In the genomic region with DNA sequence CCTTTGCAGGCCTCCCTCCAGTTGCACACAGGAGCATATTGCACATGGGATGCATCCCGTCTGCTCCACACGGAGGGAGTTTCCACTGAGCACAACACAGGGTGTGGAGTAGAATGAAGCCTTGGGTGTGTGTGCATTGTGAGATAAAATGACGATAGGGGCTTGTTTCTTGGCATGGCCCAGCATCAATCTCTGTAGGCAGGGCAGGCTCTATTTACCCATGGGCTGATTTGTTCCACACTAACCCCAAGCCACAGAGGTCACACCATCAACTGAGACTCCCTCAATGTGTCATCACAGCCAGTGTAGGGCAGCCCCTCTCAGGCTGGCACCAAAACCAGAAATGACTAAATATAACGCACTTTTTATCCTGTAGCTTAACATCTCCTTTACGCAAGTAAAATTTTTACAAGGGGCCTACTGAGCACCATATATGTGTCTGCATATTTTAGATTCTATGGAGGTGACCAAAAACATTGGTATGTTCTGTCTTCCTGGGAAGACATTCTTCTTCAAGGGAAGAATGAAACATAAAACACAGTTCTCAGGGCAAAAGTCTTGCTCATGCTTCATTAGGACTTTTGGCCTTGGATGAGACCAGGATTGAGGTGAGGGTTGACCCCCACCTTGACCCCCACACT, we compare ENCODE assay signal across 1 cellular context.
TF ChIP-seq lines count a peak whose summit lies in the region.

No MANE protein-coding gene starts in this region.

TF ChIP-seq in SK-N-SH, 30 proteins besides CTCF, POLR2A, EP300 and RAD21:
- TF ChIP-seq, protein P1, sequence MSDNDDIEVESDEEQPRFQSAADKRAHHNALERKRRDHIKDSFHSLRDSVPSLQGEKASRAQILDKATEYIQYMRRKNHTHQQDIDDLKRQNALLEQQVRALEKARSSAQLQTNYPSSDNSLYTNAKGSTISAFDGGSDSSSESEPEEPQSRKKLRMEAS (IDR thresholded peaks at IDR 0.05; ENCODE audit: low read depth), result 0 out of 2 replicates have a peak, but pooled peaks have one; percentile 8
- TF ChIP-seq, protein P2, sequence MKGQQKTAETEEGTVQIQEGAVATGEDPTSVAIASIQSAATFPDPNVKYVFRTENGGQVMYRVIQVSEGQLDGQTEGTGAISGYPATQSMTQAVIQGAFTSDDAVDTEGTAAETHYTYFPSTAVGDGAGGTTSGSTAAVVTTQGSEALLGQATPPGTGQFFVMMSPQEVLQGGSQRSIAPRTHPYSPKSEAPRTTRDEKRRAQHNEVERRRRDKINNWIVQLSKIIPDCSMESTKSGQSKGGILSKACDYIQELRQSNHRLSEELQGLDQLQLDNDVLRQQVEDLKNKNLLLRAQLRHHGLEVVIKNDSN (IDR thresholded peaks at IDR 0.05; ENCODE audit: borderline replicate concordance, low read depth), result no peak
- TF ChIP-seq ELF1 (IDR thresholded peaks at IDR 0.05), result no peak
- TF ChIP-seq, protein P3, sequence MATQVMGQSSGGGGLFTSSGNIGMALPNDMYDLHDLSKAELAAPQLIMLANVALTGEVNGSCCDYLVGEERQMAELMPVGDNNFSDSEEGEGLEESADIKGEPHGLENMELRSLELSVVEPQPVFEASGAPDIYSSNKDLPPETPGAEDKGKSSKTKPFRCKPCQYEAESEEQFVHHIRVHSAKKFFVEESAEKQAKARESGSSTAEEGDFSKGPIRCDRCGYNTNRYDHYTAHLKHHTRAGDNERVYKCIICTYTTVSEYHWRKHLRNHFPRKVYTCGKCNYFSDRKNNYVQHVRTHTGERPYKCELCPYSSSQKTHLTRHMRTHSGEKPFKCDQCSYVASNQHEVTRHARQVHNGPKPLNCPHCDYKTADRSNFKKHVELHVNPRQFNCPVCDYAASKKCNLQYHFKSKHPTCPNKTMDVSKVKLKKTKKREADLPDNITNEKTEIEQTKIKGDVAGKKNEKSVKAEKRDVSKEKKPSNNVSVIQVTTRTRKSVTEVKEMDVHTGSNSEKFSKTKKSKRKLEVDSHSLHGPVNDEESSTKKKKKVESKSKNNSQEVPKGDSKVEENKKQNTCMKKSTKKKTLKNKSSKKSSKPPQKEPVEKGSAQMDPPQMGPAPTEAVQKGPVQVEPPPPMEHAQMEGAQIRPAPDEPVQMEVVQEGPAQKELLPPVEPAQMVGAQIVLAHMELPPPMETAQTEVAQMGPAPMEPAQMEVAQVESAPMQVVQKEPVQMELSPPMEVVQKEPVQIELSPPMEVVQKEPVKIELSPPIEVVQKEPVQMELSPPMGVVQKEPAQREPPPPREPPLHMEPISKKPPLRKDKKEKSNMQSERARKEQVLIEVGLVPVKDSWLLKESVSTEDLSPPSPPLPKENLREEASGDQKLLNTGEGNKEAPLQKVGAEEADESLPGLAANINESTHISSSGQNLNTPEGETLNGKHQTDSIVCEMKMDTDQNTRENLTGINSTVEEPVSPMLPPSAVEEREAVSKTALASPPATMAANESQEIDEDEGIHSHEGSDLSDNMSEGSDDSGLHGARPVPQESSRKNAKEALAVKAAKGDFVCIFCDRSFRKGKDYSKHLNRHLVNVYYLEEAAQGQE (IDR thresholded peaks at IDR 0.05; ENCODE audit: low read depth, low read length), result no peak
- TF ChIP-seq, protein P4, sequence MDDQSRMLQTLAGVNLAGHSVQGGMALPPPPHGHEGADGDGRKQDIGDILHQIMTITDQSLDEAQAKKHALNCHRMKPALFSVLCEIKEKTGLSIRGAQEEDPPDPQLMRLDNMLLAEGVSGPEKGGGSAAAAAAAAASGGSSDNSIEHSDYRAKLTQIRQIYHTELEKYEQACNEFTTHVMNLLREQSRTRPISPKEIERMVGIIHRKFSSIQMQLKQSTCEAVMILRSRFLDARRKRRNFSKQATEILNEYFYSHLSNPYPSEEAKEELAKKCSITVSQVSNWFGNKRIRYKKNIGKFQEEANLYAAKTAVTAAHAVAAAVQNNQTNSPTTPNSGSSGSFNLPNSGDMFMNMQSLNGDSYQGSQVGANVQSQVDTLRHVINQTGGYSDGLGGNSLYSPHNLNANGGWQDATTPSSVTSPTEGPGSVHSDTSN (IDR thresholded peaks at IDR 0.05), result 0 out of 2 replicates have a peak, but pooled peaks have one; percentile 37
- TF ChIP-seq TCF12 (IDR thresholded peaks at IDR 0.05), result peak; percentile 69; the same call in 1 of the 2 replicates
- peak; percentile 75 for TF ChIP-seq RXRA (IDR thresholded peaks at IDR 0.05; ENCODE audit: borderline replicate concordance, low read depth)
- TF ChIP-seq NRF1 (IDR thresholded peaks at IDR 0.05; ENCODE audit: low read depth, low read length), result no peak
- TF ChIP-seq MXI1 (IDR thresholded peaks at IDR 0.05; ENCODE audit: low read depth, low read length), result no peak
- no peak for TF ChIP-seq RFX5 (IDR thresholded peaks at IDR 0.05; ENCODE audit: low read length)
- TF ChIP-seq, protein P5, sequence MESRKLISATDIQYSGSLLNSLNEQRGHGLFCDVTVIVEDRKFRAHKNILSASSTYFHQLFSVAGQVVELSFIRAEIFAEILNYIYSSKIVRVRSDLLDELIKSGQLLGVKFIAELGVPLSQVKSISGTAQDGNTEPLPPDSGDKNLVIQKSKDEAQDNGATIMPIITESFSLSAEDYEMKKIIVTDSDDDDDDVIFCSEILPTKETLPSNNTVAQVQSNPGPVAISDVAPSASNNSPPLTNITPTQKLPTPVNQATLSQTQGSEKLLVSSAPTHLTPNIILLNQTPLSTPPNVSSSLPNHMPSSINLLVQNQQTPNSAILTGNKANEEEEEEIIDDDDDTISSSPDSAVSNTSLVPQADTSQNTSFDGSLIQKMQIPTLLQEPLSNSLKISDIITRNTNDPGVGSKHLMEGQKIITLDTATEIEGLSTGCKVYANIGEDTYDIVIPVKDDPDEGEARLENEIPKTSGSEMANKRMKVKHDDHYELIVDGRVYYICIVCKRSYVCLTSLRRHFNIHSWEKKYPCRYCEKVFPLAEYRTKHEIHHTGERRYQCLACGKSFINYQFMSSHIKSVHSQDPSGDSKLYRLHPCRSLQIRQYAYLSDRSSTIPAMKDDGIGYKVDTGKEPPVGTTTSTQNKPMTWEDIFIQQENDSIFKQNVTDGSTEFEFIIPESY (IDR thresholded peaks at IDR 0.05; ENCODE audit: borderline replicate concordance, low read depth), result no peak
- no peak for TF ChIP-seq SMC3 (IDR thresholded peaks at IDR 0.05; ENCODE audit: low read depth, low read length)
- no peak for TF ChIP-seq FOXJ3 (CRISPR knock-in tag; IDR thresholded peaks at IDR 0.05)
- TF ChIP-seq NFIC (IDR thresholded peaks at IDR 0.05; ENCODE audit: borderline replicate concordance), result peak; percentile 72
- TF ChIP-seq TEAD4 (IDR thresholded peaks at IDR 0.05; ENCODE audit: borderline replicate concordance, insufficient read depth), result peak; percentile 66
- TF ChIP-seq YY1 (IDR thresholded peaks at IDR 0.05; ENCODE audit: low read depth), result peak; percentile 48; the same call in 1 of the 2 replicates
- peak; percentile 41; the same call in 1 of the 2 replicates for TF ChIP-seq FOSL2 (IDR thresholded peaks at IDR 0.05; ENCODE audit: borderline replicate concordance, low read depth)
- TF ChIP-seq JUND (IDR thresholded peaks at IDR 0.05), result peak; percentile 70
- TF ChIP-seq POLR2AphosphoS5 (IDR thresholded peaks at IDR 0.05; ENCODE audit: low read depth, low read length), result 0 out of 2 replicates have a peak, but pooled peaks have one; percentile 21
